Comparison of ENCODE assay signal across 7 cellular contexts in genomic region chr7:875476-876076, GRCh38. TPM values are rescaled to one million over a fixed set of nuclear protein-coding genes. Genes with fewer than 3 reads are reported as not detected.
A peak's percentile ranks its signal among the peaks of the same experiment; 100 is the strongest.
DNase-seq lines count a peak whose midpoint lies in the region; ATAC-seq and TF ChIP-seq lines count a peak whose summit lies in the region.

No MANE protein-coding gene starts in this region.

- peak overlapping the region; percentile 43 to 79 (median 72) for H3K9ac ChIP-seq in skeletal muscle tissue (ENCODE audit: low read depth in 1 of 3, low read length in 3 of 3)

- no peaks in the 10 kb centered on the region for H3K9me3 ChIP-seq in skeletal muscle tissue (ENCODE audit: control insufficient read depth in 3 of 3, low read length in 3 of 3)

- peaks cover 38% of the 10 kb centered on the region for H3K79me2 ChIP-seq in GM23338 (replicated peaks; ENCODE audit: insufficient read depth)

- no peak overlapping the region for H2AFZ ChIP-seq in GM23338

- H3K4me3 Mint-ChIP-seq in GM23338: no peak overlapping the region
- no peak overlapping the region for H3K4me3 Mint-ChIP-seq in glutamatergic neuron (ENCODE audit: unreplicated experiment)

- H3K9me3 Mint-ChIP-seq in GM23338: peaks cover 7% of the 10 kb centered on the region; the same call in 2 of the 3 replicates
- peaks cover 12% of the 10 kb centered on the region for H3K9me3 Mint-ChIP-seq in glutamatergic neuron (ENCODE audit: unreplicated experiment)

- H3F3A ChIP-seq in GM23338 (replicated peaks; ENCODE audit: low read depth): peaks cover 30% of the 10 kb centered on the region

- no peak overlapping the region for H3K27ac Mint-ChIP-seq in GM23338
- H3K27ac Mint-ChIP-seq in glutamatergic neuron (ENCODE audit: unreplicated experiment): no peak overlapping the region

- no peak for DNase-seq in GM23338 (ENCODE audit: low spot score)
- peak; percentile 13 for DNase-seq in OCI-M1 (lab: John Stamatoyannopoulos, UW)
- DNase-seq in fibroblast of the aortic adventitia (ENCODE audit: low read depth): no peak
- no peak for DNase-seq in glutamatergic neuron
- no peak for DNase-seq in activated effector memory CD4-positive, alpha-beta T cell treated with anti-CD3 and anti-CD28 coated beads, Interleukin-2, amount 50 U/mL, for 16 hours

- H3K4me1 ChIP-seq in GM23338 (ENCODE audit: insufficient read depth) (peaks cover 10% of the 10 kb centered on the region; the same call in 1 of the 2 replicates), skeletal muscle tissue (ENCODE audit: control insufficient read depth in 3 of 3, insufficient read depth in 3 of 3, low read length in 3 of 3) (peaks cover 44 to 51% (median 50%) of the 10 kb centered on the region in 3 donors)

- H3K36me3 Mint-ChIP-seq in GM23338 (ENCODE audit: low read depth): peaks cover 56% of the 10 kb centered on the region
- peaks cover 5% of the 10 kb centered on the region for H3K36me3 Mint-ChIP-seq in glutamatergic neuron (ENCODE audit: unreplicated experiment)

- no peaks in the 10 kb centered on the region for H3K9me2 ChIP-seq in GM23338 (ENCODE audit: insufficient read depth)

- 0 out of 2 replicates have a peak overlapping the region, but pooled peaks have one; percentile 43 for H3K4me2 ChIP-seq in GM23338

- H3K36me3 ChIP-seq in GM23338 (ENCODE audit: insufficient read depth) (no peaks in the 10 kb centered on the region; the same call in none of the 2 replicates), skeletal muscle tissue (ENCODE audit: control insufficient read depth in 3 of 3, insufficient read depth in 3 of 3, low read length in 3 of 3) (peaks cover 20 to 25% (median 24%) of the 10 kb centered on the region in 3 donors)

- peaks cover 21% of the 10 kb centered on the region for H4K20me1 ChIP-seq in GM23338 (replicated peaks; ENCODE audit: insufficient read depth)

- TF ChIP-seq CTCF in GM23338 (conservative IDR thresholded peaks at IDR 0.05; ENCODE audit: low read depth in 2 of 2): no peak
- no peak for TF ChIP-seq CTCF in fibroblast of the aortic adventitia (IDR thresholded peaks at IDR 0.05; ENCODE audit: insufficient read depth, low read length)
- TF ChIP-seq CTCF in glutamatergic neuron (IDR thresholded peaks at IDR 0.05; ENCODE audit: partially characterized antibody, unreplicated experiment): no peak

- H3K4me1 Mint-ChIP-seq in GM23338 (peaks cover 13% of the 10 kb centered on the region), glutamatergic neuron (ENCODE audit: low read depth, unreplicated experiment) (peaks cover 26% of the 10 kb centered on the region)

- H3K27ac ChIP-seq in GM23338 (ENCODE audit: low read depth) (peak overlapping the region; percentile 80; the same call in 1 of the 2 replicates), skeletal muscle tissue (ENCODE audit: low read depth, low read length) (peak overlapping the region; percentile 80)

- no peak for ATAC-seq in GM23338
- no peak for ATAC-seq in activated CD4-positive, CD25-positive, alpha-beta regulatory T cell treated with anti-CD3 and anti-CD28 coated beads, Interleukin-2, amount 50 U/mL, for 24 hours

- peak overlapping the region; percentile 41; the same call in 1 of the 2 replicates for H3K4me3 ChIP-seq in GM23338
- H3K4me3 ChIP-seq in fibroblast of the aortic adventitia (ENCODE audit: low read depth, low read length): peak overlapping the region; percentile 50
- H3K4me3 ChIP-seq in skeletal muscle tissue (ENCODE audit: low read length in 3 of 3): peak overlapping the region; percentile 38 to 64 (median 60)

- H3K27me3 Mint-ChIP-seq in GM23338 (ENCODE audit: insufficient read depth, low read depth, poor library complexity) (peaks cover 9% of the 10 kb centered on the region), glutamatergic neuron (ENCODE audit: unreplicated experiment) (peaks cover 18% of the 10 kb centered on the region)

- H3K27me3 ChIP-seq in GM23338 (ENCODE audit: insufficient read depth) (no peaks in the 10 kb centered on the region), skeletal muscle tissue (ENCODE audit: control insufficient read depth in 3 of 3, insufficient read depth in 3 of 3, low read length in 3 of 3) (no peaks in the 10 kb centered on the region)

TF ChIP-seq in GM23338, 12 proteins besides CTCF, POLR2A, EP300 and RAD21 (continues in another document):
- TF ChIP-seq CREB1 (CRISPR knock-in tag; IDR thresholded peaks at IDR 0.05; ENCODE audit: low read depth): no peak
- no peak for TF ChIP-seq EZH2phosphoT487 (IDR thresholded peaks at IDR 0.05; ENCODE audit: unreplicated experiment)
- TF ChIP-seq, protein P1, sequence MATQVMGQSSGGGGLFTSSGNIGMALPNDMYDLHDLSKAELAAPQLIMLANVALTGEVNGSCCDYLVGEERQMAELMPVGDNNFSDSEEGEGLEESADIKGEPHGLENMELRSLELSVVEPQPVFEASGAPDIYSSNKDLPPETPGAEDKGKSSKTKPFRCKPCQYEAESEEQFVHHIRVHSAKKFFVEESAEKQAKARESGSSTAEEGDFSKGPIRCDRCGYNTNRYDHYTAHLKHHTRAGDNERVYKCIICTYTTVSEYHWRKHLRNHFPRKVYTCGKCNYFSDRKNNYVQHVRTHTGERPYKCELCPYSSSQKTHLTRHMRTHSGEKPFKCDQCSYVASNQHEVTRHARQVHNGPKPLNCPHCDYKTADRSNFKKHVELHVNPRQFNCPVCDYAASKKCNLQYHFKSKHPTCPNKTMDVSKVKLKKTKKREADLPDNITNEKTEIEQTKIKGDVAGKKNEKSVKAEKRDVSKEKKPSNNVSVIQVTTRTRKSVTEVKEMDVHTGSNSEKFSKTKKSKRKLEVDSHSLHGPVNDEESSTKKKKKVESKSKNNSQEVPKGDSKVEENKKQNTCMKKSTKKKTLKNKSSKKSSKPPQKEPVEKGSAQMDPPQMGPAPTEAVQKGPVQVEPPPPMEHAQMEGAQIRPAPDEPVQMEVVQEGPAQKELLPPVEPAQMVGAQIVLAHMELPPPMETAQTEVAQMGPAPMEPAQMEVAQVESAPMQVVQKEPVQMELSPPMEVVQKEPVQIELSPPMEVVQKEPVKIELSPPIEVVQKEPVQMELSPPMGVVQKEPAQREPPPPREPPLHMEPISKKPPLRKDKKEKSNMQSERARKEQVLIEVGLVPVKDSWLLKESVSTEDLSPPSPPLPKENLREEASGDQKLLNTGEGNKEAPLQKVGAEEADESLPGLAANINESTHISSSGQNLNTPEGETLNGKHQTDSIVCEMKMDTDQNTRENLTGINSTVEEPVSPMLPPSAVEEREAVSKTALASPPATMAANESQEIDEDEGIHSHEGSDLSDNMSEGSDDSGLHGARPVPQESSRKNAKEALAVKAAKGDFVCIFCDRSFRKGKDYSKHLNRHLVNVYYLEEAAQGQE (IDR thresholded peaks at IDR 0.05; ENCODE audit: unreplicated experiment): no peak
- no peak for TF ChIP-seq ZNF331 (CRISPR knock-in tag; IDR thresholded peaks at IDR 0.05; ENCODE audit: low read depth)
- TF ChIP-seq EZH2 (IDR thresholded peaks at IDR 0.05; ENCODE audit: low read depth, unreplicated experiment): no peak
- TF ChIP-seq STAT1 (IDR thresholded peaks at IDR 0.05; ENCODE audit: unreplicated experiment): no peak
- TF ChIP-seq, protein P2, sequence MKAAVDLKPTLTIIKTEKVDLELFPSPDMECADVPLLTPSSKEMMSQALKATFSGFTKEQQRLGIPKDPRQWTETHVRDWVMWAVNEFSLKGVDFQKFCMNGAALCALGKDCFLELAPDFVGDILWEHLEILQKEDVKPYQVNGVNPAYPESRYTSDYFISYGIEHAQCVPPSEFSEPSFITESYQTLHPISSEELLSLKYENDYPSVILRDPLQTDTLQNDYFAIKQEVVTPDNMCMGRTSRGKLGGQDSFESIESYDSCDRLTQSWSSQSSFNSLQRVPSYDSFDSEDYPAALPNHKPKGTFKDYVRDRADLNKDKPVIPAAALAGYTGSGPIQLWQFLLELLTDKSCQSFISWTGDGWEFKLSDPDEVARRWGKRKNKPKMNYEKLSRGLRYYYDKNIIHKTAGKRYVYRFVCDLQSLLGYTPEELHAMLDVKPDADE (IDR thresholded peaks at IDR 0.05): no peak
- TF ChIP-seq ZNF114 (CRISPR knock-in tag; IDR thresholded peaks at IDR 0.05): no peak

RNA-seq across cellular contexts. Expression of gene GET4, which starts 0.8 kb away (rescaled TPM):
- 55.0 and 79.1 TPM in 2 replicates for total RNA-seq in GM23338 (2014; rRNA removed; shearing (Covaris generic))
- polyA plus RNA-seq in GM23338 (2016; fragmentation: Nextera tagmentation; extraction: Ambion mirVana): 48.0 and 54.5 TPM in 2 replicates
- 13.5 and 14.2 TPM in 2 replicates for total RNA-seq in fibroblast of the aortic adventitia (ENCODE audit: low replicate concordance)
- total RNA-seq in skeletal muscle tissue: 25.1 TPM
- total RNA-seq in glutamatergic neuron (ENCODE audit: unreplicated experiment): 70.2 TPM

RNA-seq across cellular contexts. Expression of gene SUN1, which starts 43.3 kb away (rescaled TPM):
- 143 and 145 TPM in 2 replicates for total RNA-seq in GM23338 (2014; rRNA removed; shearing (Covaris generic))
- polyA plus RNA-seq in GM23338 (2016; fragmentation: Nextera tagmentation; extraction: Ambion mirVana): 57.9 and 63.3 TPM in 2 replicates
- total RNA-seq in fibroblast of the aortic adventitia (ENCODE audit: low replicate concordance) (202 and 211 TPM in 2 replicates), skeletal muscle tissue (180 TPM), glutamatergic neuron (ENCODE audit: unreplicated experiment) (879 TPM)
